Comparison of ENCODE assay signal across 19 cellular contexts in genomic region chr1:11688506-11688905, GRCh38. TPM values are rescaled to one million over a fixed set of nuclear protein-coding genes. Genes with fewer than 3 reads are reported as not detected.
"Had no signal": no experiment of that assay in that cellular context is flagged by ENCODE, and none has a peak within 500 bp of the region (broad histone marks: within the 10 kb centered on the region; RNA-seq: fewer than 3 reads in every experiment).

No MANE protein-coding gene starts in this region.

- DNase-seq: effector memory CD8-positive, alpha-beta T cell; gastrocnemius medialis; kidney; left cardiac atrium; left ventricle myocardium inferior; lower lobe of right lung; mucosa of descending colon; naive thymus-derived CD8-positive, alpha-beta T cell; occipital lobe; pancreas; stimulated activated CD4-positive, alpha-beta T cell treated with anti-CD3 and anti-CD28 coated beads, Interleukin-2, amount 100 ng/mL, for 48 hours; stimulated activated naive CD4-positive, alpha-beta T cell treated with Interleukin-2 at 50 U/mL for 16 hours; trophoblast cell had no signal

- H3K36me3 ChIP-seq: esophagus muscularis mucosa, gastrocnemius medialis, left ventricle myocardium inferior, lower lobe of right lung, pancreas had no signal

- H3K27ac ChIP-seq: epithelial cell of prostate, esophagus muscularis mucosa, gastrocnemius medialis, left ventricle myocardium inferior, lower lobe of right lung, pancreas had no signal

- H3K9me3 ChIP-seq: esophagus muscularis mucosa, gastrocnemius medialis, left ventricle myocardium inferior, lower lobe of right lung, mucosa of descending colon, pancreas had no signal

- H3K4me3 ChIP-seq: esophagus muscularis mucosa, gastrocnemius medialis, left ventricle myocardium inferior, lower lobe of right lung, mucosa of descending colon, pancreas, smooth muscle cell had no signal

- H3K9me3 Mint-ChIP-seq: dendritic cell treated with granulocyte-macrophage colony-stimulating factor and Interleukin-4, amounts not matched to agents 40 ng/mL and 50 ng/mL, for 4 days; effector memory CD8-positive, alpha-beta T cell; naive thymus-derived CD8-positive, alpha-beta T cell; neural crest cell had no signal

- H3K27ac Mint-ChIP-seq: dendritic cell treated with granulocyte-macrophage colony-stimulating factor and Interleukin-4, amounts not matched to agents 40 ng/mL and 50 ng/mL, for 4 days; effector memory CD8-positive, alpha-beta T cell; naive thymus-derived CD8-positive, alpha-beta T cell had no signal

- H3K4me3 Mint-ChIP-seq: dendritic cell treated with granulocyte-macrophage colony-stimulating factor and Interleukin-4, amounts not matched to agents 40 ng/mL and 50 ng/mL, for 4 days; effector memory CD8-positive, alpha-beta T cell; naive thymus-derived CD8-positive, alpha-beta T cell had no signal

- H3K4me2 ChIP-seq: smooth muscle cell had no signal

RNA-seq across cellular contexts. Expression of gene DRAXIN, which starts 3.0 kb away (rescaled TPM):
- total RNA-seq: fibroblast of villous mesenchyme, gastrocnemius medialis had no signal
